ENCODE assay signal across 1 cellular context in the genomic region with DNA sequence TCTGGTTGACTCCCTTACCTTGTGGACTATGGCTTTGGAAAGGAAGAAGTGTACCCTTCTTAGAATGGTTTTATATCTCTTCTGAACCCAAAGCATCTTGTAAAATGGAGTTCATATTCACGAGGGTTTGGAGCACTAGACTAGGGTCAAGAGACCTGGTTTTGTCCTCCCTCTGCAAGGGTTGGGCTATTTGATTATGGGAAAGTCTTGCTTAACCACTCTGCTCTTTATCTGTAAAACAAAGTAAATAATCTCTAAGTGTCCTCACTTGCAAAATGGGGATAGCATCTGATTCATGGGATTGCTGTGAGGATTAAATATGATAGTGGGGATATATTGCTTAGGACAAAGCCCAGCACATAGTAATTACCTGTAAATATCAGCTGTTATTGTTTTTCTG.
TF ChIP-seq lines count a peak whose summit lies in the region.

No MANE protein-coding gene starts in this region.

TF ChIP-seq in A549, 52 proteins besides CTCF, POLR2A, EP300 and RAD21 (continued from another document):
- no peak for TF ChIP-seq MAFK (IDR thresholded peaks at IDR 0.05; ENCODE audit: partially characterized antibody)
- no peak for TF ChIP-seq EHF (CRISPR knock-in tag; IDR thresholded peaks at IDR 0.05)
